Comparison of ENCODE assay signal across 27 cellular contexts in genomic region chr20:2385496-2385895, GRCh38. TPM values are rescaled to one million over a fixed set of nuclear protein-coding genes. Genes with fewer than 3 reads are reported as not detected.
"Had no signal": no experiment of that assay in that cellular context is flagged by ENCODE, and none has a peak within 500 bp of the region (broad histone marks: within the 10 kb centered on the region; RNA-seq: fewer than 3 reads in every experiment).

No MANE protein-coding gene starts in this region.

- H3K4me3 ChIP-seq: lower lobe of right lung, stomach, suprapubic skin, tibial nerve had no signal

- H2AFZ ChIP-seq: parathyroid adenoma had no signal

- FAIRE-seq: kidney, TTC549 had no signal

- H3K9me3 Mint-ChIP-seq: stimulated activated effector memory CD8-positive, alpha-beta T cell treated with anti-CD3 and anti-CD28 coated beads, Interleukin-12 subunit alpha, Interleukin-12 subunit beta, amount 100 ng/mL, for 72 hours had no signal

- ATAC-seq: left lobe of liver; lower lobe of right lung; naive thymus-derived CD8-positive, alpha-beta T cell; right cardiac atrium; stimulated activated effector memory CD8-positive, alpha-beta T cell treated with anti-CD3 and anti-CD28 coated beads, Interleukin-12 subunit alpha, Interleukin-12 subunit beta, amount 100 ng/mL, for 72 hours had no signal

- DNase-seq: activated CD4-positive, alpha-beta T cell treated with anti-CD3 and anti-CD28 coated beads for 1 hour; activated CD4-positive, alpha-beta T cell treated with anti-CD3 and anti-CD28 coated beads, Interleukin-2, amount 50 U/mL, for 1 hour; activated CD8-positive, alpha-beta memory T cell treated with anti-CD3 and anti-CD28 coated beads, Interleukin-2, amount 50 U/mL, for 4 hours; activated effector memory CD4-positive, alpha-beta T cell treated with Interleukin-2 at 50 U/mL for 16 hours; activated naive CD4-positive, alpha-beta T cell treated with anti-CD3 and anti-CD28 coated beads, Interleukin-2, amount 10 ng/mL, durations not matched to agents 7 days and 5 days; activated T-cell treated with anti-CD3 and anti-CD28 coated beads, Interleukin-2, amount 50 U/mL, for 48 hours; effector CD4-positive, alpha-beta T cell; foreskin melanocyte; kidney; lower lobe of right lung; naive thymus-derived CD8-positive, alpha-beta T cell; right cardiac atrium; stimulated activated CD4-positive, alpha-beta T cell treated with anti-CD3 and anti-CD28 coated beads, Interleukin-2, amount 100 ng/mL, for 24 hours; stomach; T-helper 1 cell had no signal

- H3K79me2 ChIP-seq: parathyroid adenoma had no signal

- H3K27ac ChIP-seq: lower lobe of right lung, neutrophil, parathyroid adenoma, stomach, suprapubic skin, tibial nerve had no signal

- H3K9me3 ChIP-seq: neutrophil, suprapubic skin had no signal

- H3K27ac Mint-ChIP-seq: activated naive CD4-positive, alpha-beta T cell treated with anti-CD3 and anti-CD28 coated beads, Interleukin-2, amount 10 ng/mL, durations not matched to agents 7 days and 5 days; dendritic cell treated with granulocyte-macrophage colony-stimulating factor and Interleukin-4, amounts not matched to agents 40 ng/mL and 50 ng/mL, for 4 days had no signal

- H3K36me3 Mint-ChIP-seq: activated naive CD4-positive, alpha-beta T cell treated with anti-CD3 and anti-CD28 coated beads, Interleukin-2, amount 10 ng/mL, durations not matched to agents 7 days and 5 days; stimulated activated effector memory CD8-positive, alpha-beta T cell treated with anti-CD3 and anti-CD28 coated beads, Interleukin-12 subunit alpha, Interleukin-12 subunit beta, amount 100 ng/mL, for 72 hours had no signal

- H3K4me3 Mint-ChIP-seq: activated naive CD4-positive, alpha-beta T cell treated with anti-CD3 and anti-CD28 coated beads, Interleukin-2, amount 10 ng/mL, durations not matched to agents 7 days and 5 days; dendritic cell treated with granulocyte-macrophage colony-stimulating factor and Interleukin-4, amounts not matched to agents 40 ng/mL and 50 ng/mL, for 4 days; naive thymus-derived CD8-positive, alpha-beta T cell; stimulated activated effector memory CD8-positive, alpha-beta T cell treated with anti-CD3 and anti-CD28 coated beads, Interleukin-12 subunit alpha, Interleukin-12 subunit beta, amount 100 ng/mL, for 72 hours had no signal

- H3K36me3 ChIP-seq: lower lobe of right lung, neutrophil, stomach, suprapubic skin, tibial nerve had no signal

- H3K4me1 ChIP-seq: lower lobe of right lung, parathyroid adenoma, stomach, suprapubic skin, tibial nerve had no signal

- H3K27me3 ChIP-seq: tibial nerve had no signal

- H3K9ac ChIP-seq: parathyroid adenoma had no signal

RNA-seq across cellular contexts. Expression of gene TGM6, which starts 4.8 kb away (rescaled TPM):
- total RNA-seq: cardiac septum; kidney; left lobe of liver; lower lobe of right lung; mesenteric fat pad; naive thymus-derived CD8-positive, alpha-beta T cell; pulmonary artery endothelial cell; right cardiac atrium; skeletal muscle tissue; stomach; tibial nerve had no signal
- polyA plus RNA-seq: naive thymus-derived CD8-positive, alpha-beta T cell; right cardiac atrium; stomach had no signal
